Comparison of ENCODE assay signal across 1 cellular context in the genomic region with DNA sequence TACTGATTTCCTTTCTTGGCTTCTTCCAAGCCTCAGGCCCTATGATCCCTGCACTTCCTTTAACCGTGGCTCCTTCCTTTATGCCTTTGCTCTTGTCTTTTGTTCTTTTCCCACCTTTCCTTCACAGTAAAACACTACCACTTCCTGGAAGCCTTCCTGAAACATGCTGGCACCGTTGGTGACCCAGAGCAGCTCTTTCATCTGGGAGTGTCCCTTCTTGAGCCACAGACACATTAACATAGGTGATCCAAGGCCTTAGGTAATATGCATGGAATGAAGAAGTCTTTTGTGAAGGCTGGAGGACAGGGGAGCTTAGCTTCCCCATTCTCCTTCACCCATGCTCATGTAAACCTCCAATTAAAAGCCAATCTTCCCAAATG.
TF ChIP-seq lines count a peak whose summit lies in the region.

No MANE protein-coding gene starts in this region.

TF ChIP-seq in H1, 55 proteins besides CTCF, POLR2A, EP300 and RAD21:
- TF ChIP-seq SUZ12 (IDR thresholded peaks at IDR 0.05; ENCODE audit: low read length) = no peak
- no peak for TF ChIP-seq MAX (IDR thresholded peaks at IDR 0.05)
- no peak for TF ChIP-seq GABPA (IDR thresholded peaks at IDR 0.05; ENCODE audit: borderline replicate concordance, insufficient read depth, low read length)
- no peak for TF ChIP-seq KDM1A (IDR thresholded peaks at IDR 0.05; ENCODE audit: borderline replicate concordance, low read length)
- no peak for TF ChIP-seq ASH2L (IDR thresholded peaks at IDR 0.05; ENCODE audit: low read length)
- no peak for TF ChIP-seq YY1 (IDR thresholded peaks at IDR 0.05; ENCODE audit: low read depth, low read length)
- TF ChIP-seq HDAC6 (IDR thresholded peaks at IDR 0.05; ENCODE audit: low read depth, low read length) = no peak
- TF ChIP-seq RXRA (IDR thresholded peaks at IDR 0.05; ENCODE audit: insufficient read depth, low read depth, low read length) = no peak
- TF ChIP-seq RBBP5 (IDR thresholded peaks at IDR 0.05; ENCODE audit: borderline replicate concordance, low read depth, low read length) = no peak
- no peak for TF ChIP-seq TAF1 (IDR thresholded peaks at IDR 0.05; ENCODE audit: low read depth, low read length)
- no peak for TF ChIP-seq TCF12 (IDR thresholded peaks at IDR 0.05; ENCODE audit: low read depth, low read length)
TF ChIP-seq in H1: peak in this region for 0.
